8 cellular contexts compared by ENCODE assay signal in genomic region chr1:111450185-111450584, GRCh38.
DNase-seq lines count a peak whose midpoint lies in the region; ATAC-seq and TF ChIP-seq lines count a peak whose summit lies in the region.

No MANE protein-coding gene starts in this region.

- no peaks in the 10 kb centered on the region for H3K36me3 ChIP-seq in mucosa of stomach (ENCODE audit: control insufficient read depth, insufficient read depth, low read length)

- no peaks in the 10 kb centered on the region for H3K27me3 ChIP-seq in mucosa of stomach (ENCODE audit: control insufficient read depth, insufficient read depth, low read length)

- H3K27me3 Mint-ChIP-seq in stimulated activated naive CD8-positive, alpha-beta T cell treated with anti-CD3 and anti-CD28 coated beads, Interleukin-15, Interleukin-2, amounts not matched to agents 100 ng/mL and 50 ng/mL, for 24 hours = no peaks in the 10 kb centered on the region

- H3K9me3 Mint-ChIP-seq in stimulated activated naive CD8-positive, alpha-beta T cell treated with anti-CD3 and anti-CD28 coated beads, Interleukin-15, Interleukin-2, amounts not matched to agents 100 ng/mL and 50 ng/mL, for 24 hours = no peaks in the 10 kb centered on the region

- no peak for TF ChIP-seq CTCF in cardiac fibroblast (IDR thresholded peaks at IDR 0.05; ENCODE audit: low read depth, low read length)

- peaks cover 30% of the 10 kb centered on the region for H3K4me1 ChIP-seq in mucosa of stomach (ENCODE audit: control insufficient read depth, insufficient read depth, low read length)

- no peak for ATAC-seq in stimulated activated naive CD8-positive, alpha-beta T cell treated with anti-CD3 and anti-CD28 coated beads, Interleukin-15, Interleukin-2, amounts not matched to agents 100 U/mL and 50 U/mL, for 24 hours
- ATAC-seq in HG02870 (IDR thresholded peaks at IDR 0.05; ENCODE audit: unreplicated experiment) = no peak
- no peak for ATAC-seq in GM21360 (IDR thresholded peaks at IDR 0.05; ENCODE audit: unreplicated experiment)

- H3K27ac Mint-ChIP-seq in stimulated activated naive CD8-positive, alpha-beta T cell treated with anti-CD3 and anti-CD28 coated beads, Interleukin-15, Interleukin-2, amounts not matched to agents 100 ng/mL and 50 ng/mL, for 24 hours = peak overlapping the region; percentile 100

- H3K4me3 Mint-ChIP-seq in stimulated activated naive CD8-positive, alpha-beta T cell treated with anti-CD3 and anti-CD28 coated beads, Interleukin-15, Interleukin-2, amounts not matched to agents 100 ng/mL and 50 ng/mL, for 24 hours = peak overlapping the region; percentile 100

- peaks cover 71% of the 10 kb centered on the region for H3K36me3 Mint-ChIP-seq in stimulated activated naive CD8-positive, alpha-beta T cell treated with anti-CD3 and anti-CD28 coated beads, Interleukin-15, Interleukin-2, amounts not matched to agents 100 ng/mL and 50 ng/mL, for 24 hours (ENCODE audit: low read depth)

- H3K9me3 ChIP-seq in mucosa of stomach (ENCODE audit: control insufficient read depth, low read length) = no peaks in the 10 kb centered on the region

- peaks cover 88% of the 10 kb centered on the region for H3K4me1 Mint-ChIP-seq in stimulated activated naive CD8-positive, alpha-beta T cell treated with anti-CD3 and anti-CD28 coated beads, Interleukin-15, Interleukin-2, amounts not matched to agents 100 ng/mL and 50 ng/mL, for 24 hours (ENCODE audit: low read depth)

- H3K4me3 ChIP-seq in cardiac fibroblast (replicated peaks in 1 of 2; ENCODE audit: low read depth in 2 of 2, low read length in 2 of 2) (peak overlapping the region; percentile 90 to 91), mucosa of stomach (ENCODE audit: low read length) (peak overlapping the region; percentile 99)

- DNase-seq in stimulated activated naive CD8-positive, alpha-beta T cell treated with anti-CD3 and anti-CD28 coated beads, Interleukin-15, Interleukin-2, amounts not matched to agents 100 U/mL and 50 U/mL, for 24 hours = no peak
- DNase-seq in cardiac fibroblast (ENCODE audit: low read depth in 2 of 2) (no peak), iPS-NIHi11 (ENCODE audit: low spot score) (no peak), NCI-H128 (lab: John Stamatoyannopoulos, UW; ENCODE audit: unreplicated experiment) (no peak)

- peak overlapping the region; percentile 96 for H3K9ac ChIP-seq in mucosa of stomach (ENCODE audit: low read length)
